In genomic region chr6:2939315-2940009, GRCh38 we compare ENCODE assay signal across 15 cellular contexts. TPM values are rescaled to one million over a fixed set of nuclear protein-coding genes. Genes with fewer than 3 reads are reported as not detected.
DNase-seq lines count a peak whose midpoint lies in the region; ATAC-seq and TF ChIP-seq lines count a peak whose summit lies in the region.
"Had no signal": no experiment of that assay in that cellular context is flagged by ENCODE, and none has a peak within 500 bp of the region (broad histone marks: within the 10 kb centered on the region; RNA-seq: fewer than 3 reads in every experiment).

No MANE protein-coding gene starts in this region.

- peak overlapping the region in 11 of 12 donors; percentile 55 to 80 (median 68) for H3K27ac ChIP-seq in heart left ventricle
- H3K27ac ChIP-seq in sigmoid colon: no peak overlapping the region
- H3K27ac ChIP-seq: A549, PC-9, WERI-Rb-1 had no signal

- no peak for DNase-seq in activated CD4-positive, alpha-beta T cell treated with anti-CD3 and anti-CD28 coated beads, Interleukin-2, amount 10 ng/mL, durations not matched to agents 24 days and 14 days
- DNase-seq in activated CD4-positive, alpha-beta T cell treated with anti-CD3 and anti-CD28 coated beads, Interleukin-2, amount 50 U/mL, for 1 hour: no peak
- no peak for DNase-seq in activated CD4-positive, alpha-beta memory T cell treated with anti-CD3 and anti-CD28 coated beads for 36 hours
- DNase-seq in heart left ventricle (peak in 3 of 5 donors; percentile 76 to 77 (median 76)), sigmoid colon (peak; percentile 59), NCI-H2081 treated with DMSO at 0.1 percent for 48 hours (lab: John Stamatoyannopoulos, UW) (no peak), iPS-NIHi7 (ENCODE audit: extremely low spot score) (no peak), HFFc6 (no peak)
- DNase-seq: NCI-H1694, PC-9, substantia nigra, WERI-Rb-1 had no signal

- peak; percentile 47 to 68 (median 61) for ATAC-seq in heart left ventricle
- ATAC-seq: SK-N-SH treated with all-trans-retinoic acid at 6 μM for 48 hours had no signal

- peaks cover under 1% of the 10 kb centered on the region for H3K27me3 Mint-ChIP-seq in activated CD4-positive, alpha-beta T cell treated with anti-CD3 and anti-CD28 coated beads, Interleukin-2, amount 10 ng/mL, durations not matched to agents 24 days and 14 days
- peaks cover 1% of the 10 kb centered on the region for H3K27me3 Mint-ChIP-seq in activated CD4-positive, alpha-beta memory T cell treated with anti-CD3 and anti-CD28 coated beads for 36 hours
- H3K27me3 Mint-ChIP-seq in HFFc6 (ENCODE audit: insufficient read depth): peaks cover 3% of the 10 kb centered on the region

- TF ChIP-seq POLR2A in heart left ventricle (IDR thresholded peaks at IDR 0.05): no peak
- no peak for TF ChIP-seq POLR2A in sigmoid colon (IDR thresholded peaks at IDR 0.05)

- H3K4me1 ChIP-seq in heart left ventricle (peaks cover 0 to 34% (median 17%) of the 10 kb centered on the region in 12 donors), sigmoid colon (no peaks in the 10 kb centered on the region)
- H3K4me1 ChIP-seq: A549 had no signal

- H3K9me3 Mint-ChIP-seq in activated CD4-positive, alpha-beta T cell treated with anti-CD3 and anti-CD28 coated beads, Interleukin-2, amount 10 ng/mL, durations not matched to agents 24 days and 14 days: peaks cover 26% of the 10 kb centered on the region
- peaks cover 31% of the 10 kb centered on the region for H3K9me3 Mint-ChIP-seq in activated CD4-positive, alpha-beta memory T cell treated with anti-CD3 and anti-CD28 coated beads for 36 hours
- H3K9me3 Mint-ChIP-seq in HFFc6: peaks cover 11% of the 10 kb centered on the region

- no peaks in the 10 kb centered on the region for H3K27me3 ChIP-seq in heart left ventricle
- no peaks in the 10 kb centered on the region for H3K27me3 ChIP-seq in sigmoid colon

- H3K9me3 ChIP-seq in heart left ventricle: no peaks in the 10 kb centered on the region
- no peaks in the 10 kb centered on the region for H3K9me3 ChIP-seq in sigmoid colon
- H3K9me3 ChIP-seq: A549 had no signal

- WGBS in heart left ventricle, 4 donors: 71 to 86% (median 83%) methylated on average over 24 to 34 of the region's 34 CpGs
- WGBS in sigmoid colon, 2 donors: 97 to 98% methylated on average over 34 of the region's 34 CpGs

- TF ChIP-seq CTCF in heart left ventricle (IDR thresholded peaks at IDR 0.05): no peak
- no peak for TF ChIP-seq CTCF in sigmoid colon (IDR thresholded peaks at IDR 0.05)
- TF ChIP-seq CTCF in HFFc6 (IDR thresholded peaks at IDR 0.05): no peak

- H3K4me3 ChIP-seq in heart left ventricle (no peak overlapping the region), sigmoid colon (no peak overlapping the region)
- H3K4me3 ChIP-seq: A549, PC-9 had no signal

- H3K4me1 Mint-ChIP-seq in activated CD4-positive, alpha-beta T cell treated with anti-CD3 and anti-CD28 coated beads, Interleukin-2, amount 10 ng/mL, durations not matched to agents 24 days and 14 days: peaks cover 51% of the 10 kb centered on the region
- H3K4me1 Mint-ChIP-seq in activated CD4-positive, alpha-beta memory T cell treated with anti-CD3 and anti-CD28 coated beads for 36 hours (ENCODE audit: low read depth): peaks cover 67% of the 10 kb centered on the region
- no peaks in the 10 kb centered on the region; the same call in 1 of the 2 replicates for H3K4me1 Mint-ChIP-seq in HFFc6 (ENCODE audit: low read depth)

- CTCF ChIA-PET in activated CD4-positive, alpha-beta memory T cell treated with anti-CD3 and anti-CD28 coated beads for 36 hours (lab: Charles Lee): interaction anchor here (0.8 to 2.9 kb wide), 12 partner anchors 8 to 148 kb away, joined by 3 to 21 read pairs (median 4); no protein-coding TSS in a partner anchor

- H3K36me3 ChIP-seq in heart left ventricle (no peaks in the 10 kb centered on the region), sigmoid colon (no peaks in the 10 kb centered on the region)
- H3K36me3 ChIP-seq: WERI-Rb-1 had no signal

- TF ChIP-seq EP300 in sigmoid colon (IDR thresholded peaks at IDR 0.05): no peak

- no peak overlapping the region for H3K4me3 Mint-ChIP-seq in activated CD4-positive, alpha-beta T cell treated with anti-CD3 and anti-CD28 coated beads, Interleukin-2, amount 10 ng/mL, durations not matched to agents 24 days and 14 days
- no peak overlapping the region for H3K4me3 Mint-ChIP-seq in activated CD4-positive, alpha-beta memory T cell treated with anti-CD3 and anti-CD28 coated beads for 36 hours
- no peak overlapping the region for H3K4me3 Mint-ChIP-seq in HFFc6
- H3K4me3 Mint-ChIP-seq: brain had no signal

- POLR2A ChIA-PET in activated CD4-positive, alpha-beta memory T cell treated with anti-CD3 and anti-CD28 coated beads for 36 hours (lab: Charles Lee): interaction anchor here (1.1 to 2.6 kb wide), 12 partner anchors 37 to 98 kb away, joined by 4 to 33 read pairs (median 8); partner anchors contain the start of genes SERPINB1 and SERPINB9

- H3K36me3 Mint-ChIP-seq in activated CD4-positive, alpha-beta T cell treated with anti-CD3 and anti-CD28 coated beads, Interleukin-2, amount 10 ng/mL, durations not matched to agents 24 days and 14 days (ENCODE audit: low read depth): peaks cover 34% of the 10 kb centered on the region
- peaks cover 30% of the 10 kb centered on the region for H3K36me3 Mint-ChIP-seq in activated CD4-positive, alpha-beta memory T cell treated with anti-CD3 and anti-CD28 coated beads for 36 hours
- H3K36me3 Mint-ChIP-seq in HFFc6 (ENCODE audit: low read depth): peaks cover 9% of the 10 kb centered on the region; the same call in 1 of the 2 replicates
- H3K36me3 Mint-ChIP-seq: brain had no signal

- intact Hi-C loops in activated CD4-positive, alpha-beta T cell treated with anti-CD3 and anti-CD28 coated beads, Interleukin-2, amount 10 ng/mL, durations not matched to agents 24 days and 14 days (cut with micrococcal nuclease): loop anchor here (1.0 to 2.0 kb wide), 9 partner anchors 13 to 270 kb away; partner anchors contain the start of genes NQO2 and RIPK1
- intact Hi-C loops in activated CD4-positive, alpha-beta memory T cell treated with anti-CD3 and anti-CD28 coated beads for 36 hours (cut with micrococcal nuclease): loop anchor here (1.0 to 2.0 kb wide), 8 partner anchors 37 to 148 kb away; partner anchors contain the start of gene SERPINB1
- intact Hi-C loops in heart left ventricle (cut with DNase I) (loop anchor here in 6 of 10 donors (5.0 to 10.0 kb wide), 2 partner anchors 45 to 48 kb away; no protein-coding TSS in a partner anchor), sigmoid colon (cut with DNase I) (no loop called here)

- H3K27ac Mint-ChIP-seq in activated CD4-positive, alpha-beta T cell treated with anti-CD3 and anti-CD28 coated beads, Interleukin-2, amount 10 ng/mL, durations not matched to agents 24 days and 14 days: peak overlapping the region; percentile 97
- peak overlapping the region; percentile 99 for H3K27ac Mint-ChIP-seq in activated CD4-positive, alpha-beta memory T cell treated with anti-CD3 and anti-CD28 coated beads for 36 hours
- no peak overlapping the region for H3K27ac Mint-ChIP-seq in HFFc6
- H3K27ac Mint-ChIP-seq: brain had no signal

RNA-seq across cellular contexts. Expression of gene SERPINB6, which starts 31.9 kb away (rescaled TPM):
- 33.1 and 36.2 TPM in 2 replicates for total RNA-seq in activated CD4-positive, alpha-beta T cell treated with anti-CD3 and anti-CD28 coated beads, Interleukin-2, amount 10 ng/mL, durations not matched to agents 24 days and 14 days
- 10 to 100 TPM; 59.0 to 64.7 TPM for total RNA-seq in activated CD4-positive, alpha-beta memory T cell treated with anti-CD3 and anti-CD28 coated beads for 36 hours
- total RNA-seq in heart left ventricle (100 to 1,000 TPM; 168 to 246 (median 188) TPM), sigmoid colon (100 to 1,000 TPM; 150 to 207 (median 174) TPM)
- polyA plus RNA-seq in heart left ventricle (100 to 1,000 TPM; 146 to 157 TPM), sigmoid colon (100 to 1,000 TPM; 152 to 194 (median 178) TPM)
- 100 to 1,000 TPM; 109 to 142 (median 134) TPM for total RNA-seq in HFFc6 (2021; fragmentation: NEBNext Ultra II Directional; extraction: Animal tissue kit (Norgen Biotek cat#: 25700))

RNA-seq across cellular contexts. Expression of gene SERPINB9, which starts 36.4 kb away (rescaled TPM):
- total RNA-seq in activated CD4-positive, alpha-beta T cell treated with anti-CD3 and anti-CD28 coated beads, Interleukin-2, amount 10 ng/mL, durations not matched to agents 24 days and 14 days: 81.3 and 83.8 TPM in 2 replicates
- 10 to 100 TPM; 69.9 to 72.6 TPM for total RNA-seq in activated CD4-positive, alpha-beta memory T cell treated with anti-CD3 and anti-CD28 coated beads for 36 hours
- total RNA-seq in heart left ventricle (10 to 100 TPM in 1 of 9 donors, 1 to 10 TPM in 8; 2.1 to 16.7 (median 5.4) TPM), sigmoid colon (1 to 10 TPM; 5.0 to 7.5 (median 6.1) TPM)
- polyA plus RNA-seq in heart left ventricle (1 to 10 TPM; 2.1 to 2.7 TPM), sigmoid colon (10 to 100 TPM in 1 of 3 donors, 1 to 10 TPM in 2; 2.3 to 16.2 (median 2.4) TPM)
- 1 to 10 TPM in 3 of 6 experiments, under 1 TPM in 3; 0.73 to 1.4 (median 1.1) TPM for total RNA-seq in HFFc6 (2021; fragmentation: NEBNext Ultra II Directional; extraction: Animal tissue kit (Norgen Biotek cat#: 25700))

Comparison
In these comparisons a context has a peak if more than half of its experiments do, and no peak if none do; other contexts are left out.
1. DNase-seq: peak in heart left ventricle (3 of 5) and sigmoid colon (single experiment); none in activated CD4-positive, alpha-beta T cell treated with anti-CD3 and anti-CD28 coated beads, Interleukin-2, amount 10 ng/mL, durations not matched to agents 24 days and 14 days (single experiment), activated CD4-positive, alpha-beta T cell treated with anti-CD3 and anti-CD28 coated beads, Interleukin-2, amount 50 U/mL, for 1 hour (single experiment), activated CD4-positive, alpha-beta memory T cell treated with anti-CD3 and anti-CD28 coated beads for 36 hours (single experiment), NCI-H2081 treated with DMSO at 0.1 percent for 48 hours (single experiment), iPS-NIHi7 (single experiment) and HFFc6 (single experiment).
2. H3K27ac ChIP-seq: peak in heart left ventricle (11 of 12); none in sigmoid colon (0 of 4).